Comparison of ENCODE assay signal across 16 cellular contexts in genomic region chr15:42100021-42100800, GRCh38. TPM values are rescaled to one million over a fixed set of nuclear protein-coding genes. Genes with fewer than 3 reads are reported as not detected.
A peak's percentile ranks its signal among the peaks of the same experiment; 100 is the strongest.
DNase-seq lines count a peak whose midpoint lies in the region; ATAC-seq, FAIRE-seq and TF ChIP-seq lines count a peak whose summit lies in the region.
"Had no signal": no experiment of that assay in that cellular context is flagged by ENCODE, and none has a peak within 500 bp of the region (broad histone marks: within the 10 kb centered on the region; RNA-seq: fewer than 3 reads in every experiment).

No MANE protein-coding gene starts in this region.

- ATAC-seq in GM12878 (no peak), HepG2 (peak; percentile 60), aorta (ENCODE audit: low FRiP score) (no peak), GM18511 (IDR thresholded peaks at IDR 0.05; ENCODE audit: unreplicated experiment) (no peak)

- TF ChIP-seq RAD21 in GM12878 (IDR thresholded peaks at IDR 0.05; ENCODE audit: insufficient read depth, low read depth, low read length) (no peak), HepG2 (CRISPR knock-in tag; IDR thresholded peaks at IDR 0.05) (no peak)

- H3K9ac ChIP-seq in GM12878 (ENCODE audit: control insufficient read depth, insufficient read depth, low read length) (no peak overlapping the region), HepG2 (ENCODE audit: insufficient read depth, low read depth, low read length) (no peak overlapping the region)
- H3K9ac ChIP-seq: parathyroid adenoma had no signal

- no TSS peak for BruUV-seq in GM12878 (replicated peaks; lab: Mats Ljungman, UMichigan)
- BruUV-seq in HepG2 (replicated peaks; lab: Mats Ljungman, UMichigan), result no TSS peak

- H3K9me2 ChIP-seq in hepatocyte (replicated peaks; ENCODE audit: insufficient read depth), result no peaks in the 10 kb centered on the region

- no peaks in the 10 kb centered on the region for H4K20me1 ChIP-seq in GM12878 (ENCODE audit: control insufficient read depth, insufficient read depth)
- no peaks in the 10 kb centered on the region for H4K20me1 ChIP-seq in HepG2 (ENCODE audit: insufficient read depth, low read length)
- H4K20me1 ChIP-seq in hepatocyte (ENCODE audit: insufficient read depth, poor library complexity, severe bottlenecking), result no peaks in the 10 kb centered on the region

- no peak for TF ChIP-seq POLR2A in GM12878 (IDR thresholded peaks at IDR 0.05; ENCODE audit: low read depth, low read length)
- no peak for TF ChIP-seq POLR2A in HepG2 (IDR thresholded peaks at IDR 0.05; ENCODE audit: insufficient read depth in 1 of 2, low read depth in 2 of 2, low read length in 2 of 2)

- H2AFZ ChIP-seq in GM12878 (ENCODE audit: control insufficient read depth, low read depth, low read length) (no peak overlapping the region), HepG2 (ENCODE audit: low read length) (peak overlapping the region; percentile 75), hepatocyte (no peak overlapping the region)
- H2AFZ ChIP-seq: parathyroid adenoma had no signal

- TF ChIP-seq EP300 in GM12878 (IDR thresholded peaks at IDR 0.05; ENCODE audit: borderline replicate concordance in 1 of 2, control insufficient read depth in 1 of 2, low read depth in 2 of 2, low read length in 2 of 2) (no peak), HepG2 (IDR thresholded peaks at IDR 0.05; ENCODE audit: low read depth in 2 of 2, low read length in 2 of 2) (no peak), HepG2 (CRISPR knock-in tag; IDR thresholded peaks at IDR 0.05; ENCODE audit: borderline replicate concordance) (no peak)

- H3K4me1 ChIP-seq in right atrium auricular region (no peaks in the 10 kb centered on the region), GM12878 (ENCODE audit: control insufficient read depth, insufficient read depth, low read length) (no peaks in the 10 kb centered on the region), HepG2 (ENCODE audit: insufficient read depth, low read length) (peaks cover 29% of the 10 kb centered on the region), aorta (ENCODE audit: control insufficient read depth in 1 of 2, insufficient read depth in 2 of 2, low read length in 2 of 2) (no peaks in the 10 kb centered on the region), hepatocyte (ENCODE audit: insufficient read depth) (no peaks in the 10 kb centered on the region)
- H3K4me1 ChIP-seq: parathyroid adenoma had no signal

- CTCF ChIA-PET in GM12878 (lab: Yijun Ruan, JAX) (no interaction called here), HepG2 (lab: Yijun Ruan, JAX; ENCODE audit: low intra/inter-chr PET ratio, low total read pairs) (no interaction called here)

- RAD21 ChIA-PET in GM12878 (lab: Charles Lee; ENCODE audit: unreplicated experiment), result interaction anchor here (0.5 kb wide), 1 partner anchor 39 kb away, joined by 3 read pairs; no protein-coding TSS in a partner anchor

- intact Hi-C loops in cardiac septum (cut with DNase I) (no loop called here), GM12878 (cut with micrococcal nuclease; ENCODE audit: unreplicated experiment) (no loop called here), HepG2 (cut with micrococcal nuclease; ENCODE audit: unreplicated experiment) (no loop called here), aorta (cut with DNase I) (no loop called here)

- TF ChIP-seq CTCF in right atrium auricular region (IDR thresholded peaks at IDR 0.05) (no peak), GM12878 (IDR thresholded peaks at IDR 0.05 in 2 of 3, conservative IDR thresholded peaks at IDR 0.05 in 1 of 3; ENCODE audit: control insufficient read depth in 2 of 3, extremely low read depth in 1 of 3, insufficient read depth in 1 of 3, low read depth in 3 of 3, low read length in 3 of 3) (no peak), HepG2 (CRISPR knock-in tag; IDR thresholded peaks at IDR 0.05) (no peak), hepatocyte (IDR thresholded peaks at IDR 0.05; ENCODE audit: poor library complexity) (no peak)

- H3K79me2 ChIP-seq in GM12878 (ENCODE audit: control insufficient read depth, insufficient read depth, low read length) (no peaks in the 10 kb centered on the region), HepG2 (ENCODE audit: insufficient read depth, low read length) (no peaks in the 10 kb centered on the region), hepatocyte (no peaks in the 10 kb centered on the region)
- H3K79me2 ChIP-seq: parathyroid adenoma had no signal

- H3K27me3 ChIP-seq in right atrium auricular region, result no peaks in the 10 kb centered on the region
- H3K27me3 ChIP-seq in GM12878 (replicated peaks in 1 of 2; ENCODE audit: control insufficient read depth in 2 of 2, insufficient read depth in 2 of 2, low read length in 1 of 2), result no peaks in the 10 kb centered on the region; a peak in 1 of 4 replicates
- peaks cover 1 to 12% of the 10 kb centered on the region in 2 experiments; a peak in 4 of 5 replicates for H3K27me3 ChIP-seq in HepG2 (ENCODE audit: control insufficient read depth in 1 of 2, insufficient read depth in 2 of 2, low read length in 2 of 2)
- H3K27me3 ChIP-seq in aorta (ENCODE audit: control insufficient read depth in 1 of 2, insufficient read depth in 2 of 2, low read length in 1 of 2), result no peaks in the 10 kb centered on the region
- no peaks in the 10 kb centered on the region for H3K27me3 ChIP-seq in hepatocyte

- 49% methylated on average over 8 of the region's 8 CpGs for WGBS in GM12878 (ENCODE audit: insufficient coverage, insufficient replicate concordance, low lambda C conversion rate, missing lambda C conversion rate)
- 17% methylated on average over 4 of the region's 8 CpGs for WGBS in HepG2 (ENCODE audit: low lambda C conversion rate)
- WGBS in aorta, 2 donors, result 85 to 88% methylated on average over 8 of the region's 8 CpGs
- WGBS in hepatocyte (ENCODE audit: low lambda C conversion rate, missing lambda C conversion rate), result 91% methylated on average over 8 of the region's 8 CpGs

- H3K9me3 ChIP-seq in right atrium auricular region (no peaks in the 10 kb centered on the region), GM12878 (replicated peaks; ENCODE audit: control insufficient read depth, insufficient read depth, low read length) (no peaks in the 10 kb centered on the region; the same call in 2 of the 3 replicates), HepG2 (ENCODE audit: low read length) (no peaks in the 10 kb centered on the region), aorta (ENCODE audit: control insufficient read depth, low read length) (no peaks in the 10 kb centered on the region), hepatocyte (ENCODE audit: low read depth) (no peaks in the 10 kb centered on the region)

- in situ Hi-C loops in GM12878 (cut with MboI), result no loop called here
- in situ Hi-C loops in HepG2 (cut with HindIII; ENCODE audit: extremely low pct_ligation_motif_present, low pct_unique_long_range_greater_than_20kb), result no loop called here

- H3K4me3 ChIP-seq in right atrium auricular region (no peak overlapping the region), GM12878 (no peak overlapping the region), HepG2 (replicated peaks in 1 of 3; ENCODE audit: insufficient read depth in 1 of 3, low read depth in 2 of 3, low read length in 3 of 3) (peak overlapping the region in 1 of 3 experiments; percentile 35; a peak in 2 of 6 replicates), aorta (ENCODE audit: low read length in 2 of 2) (no peak overlapping the region), hepatocyte (no peak overlapping the region)

- SMC1A ChIA-PET in GM12878 (lab: Charles Lee; ENCODE audit: uncharacterized antibody, unreplicated experiment), result no interaction called here

- H3K27ac ChIP-seq in right atrium auricular region (no peak overlapping the region), GM12878 (ENCODE audit: control insufficient read depth, insufficient read depth) (no peak overlapping the region), HepG2 (ENCODE audit: extremely low read length, insufficient read depth, low read length) (no peak overlapping the region), aorta (ENCODE audit: low read depth in 1 of 2, low read length in 2 of 2) (no peak overlapping the region), hepatocyte (no peak overlapping the region)
- H3K27ac ChIP-seq: parathyroid adenoma had no signal

- H3K36me3 ChIP-seq in right atrium auricular region (no peaks in the 10 kb centered on the region), GM12878 (ENCODE audit: control insufficient read depth in 2 of 2, insufficient read depth in 2 of 2, low read length in 1 of 2) (no peaks in the 10 kb centered on the region), HepG2 (replicated peaks in 1 of 2; ENCODE audit: control insufficient read depth in 1 of 2, insufficient read depth in 2 of 2, low read length in 2 of 2) (no peaks in the 10 kb centered on the region), aorta (ENCODE audit: control insufficient read depth in 1 of 2, insufficient read depth in 2 of 2, low read length in 1 of 2) (no peaks in the 10 kb centered on the region), hepatocyte (replicated peaks; ENCODE audit: insufficient read depth, low read depth) (no peaks in the 10 kb centered on the region)

- no peak for FAIRE-seq in GM12878 (lab: Jason Lieb, UNC)
- FAIRE-seq in HepG2 (lab: Jason Lieb, UNC), result no peak
- FAIRE-seq: TTC549 had no signal

- POLR2A ChIA-PET in GM12878 (lab: Charles Lee) (no interaction called here), HepG2 (lab: Yijun Ruan, JAX) (no interaction called here)

- H3K4me2 ChIP-seq in GM12878 (ENCODE audit: control insufficient read depth, insufficient read depth), result no peak overlapping the region
- peak overlapping the region; percentile 55 for H3K4me2 ChIP-seq in HepG2 (ENCODE audit: low read depth, low read length)
- H3K4me2 ChIP-seq in hepatocyte, result no peak overlapping the region

- DNase-seq in right atrium auricular region (ENCODE audit: low spot score) (peak; percentile 40), cardiac septum (ENCODE audit: low spot score) (no peak), GM12878 (ENCODE audit: low read depth, low spot score) (no peak), HepG2 (ENCODE audit: low spot score) (no peak), aorta (no peak), iPS-NIHi7 (ENCODE audit: extremely low spot score) (no peak), hepatocyte (ENCODE audit: low spot score) (no peak)
- DNase-seq: activated naive CD4-positive, alpha-beta T cell treated with Interleukin-2 at 50 U/mL for 16 hours; DMS79; H9; midbrain; NCI-H345; Right ventricle myocardium superior had no signal

RNA-seq across cellular contexts. Expression of gene PLA2G4D, which starts 5.8 kb away (rescaled TPM):
- total RNA-seq in right atrium auricular region, result not detected
- not detected for total RNA-seq in cardiac septum
- total RNA-seq in GM12878 (2013; cell fraction: nucleolus; rRNA removed), result not detected in 2 replicates
- not detected in 2 replicates for total RNA-seq in GM12878 (2014; rRNA removed)
- total RNA-seq in GM12878 (2014; rRNA removed; fragmentation: Illumina TruSeq; extraction: Trizol), result not detected in 2 replicates
- total RNA-seq in GM12878 (2021), result not detected in 2 replicates
- not detected for polyA plus RNA-seq in GM12878 (2011; ENCODE audit: low read depth)
- polyA plus RNA-seq in GM12878 (2011; rRNA removed), result 0.03 TPM in 1 of 2 replicates, not detected in the other
- 0.02 TPM in 1 of 2 replicates, not detected in the other for polyA plus RNA-seq in GM12878 (2011; cell fraction: cytosol; rRNA removed)
- polyA plus RNA-seq in GM12878 (2011; cell fraction: nucleus; rRNA removed), result 0.06 TPM in 1 of 2 replicates, not detected in the other
- polyA plus RNA-seq in GM12878 (2012), result not detected in 2 replicates
- polyA plus RNA-seq in GM12878 (2014; fragmentation: Illumina TruSeq; extraction: Trizol), result not detected in 2 replicates
- polyA plus RNA-seq in GM12878 (2014; fragmentation: Nextera tagmentation; extraction: Ambion mirVana), result not detected
- polyA plus RNA-seq in GM12878 (2014; rRNA removed), result 0.06 TPM in 1 of 2 replicates, not detected in the other
- not detected for polyA plus RNA-seq in GM12878 (2016; fragmentation: Nextera tagmentation; extraction: Ambion mirVana)
- not detected in 2 replicates for polyA minus RNA-seq in GM12878 (2011; rRNA and poly(A)+ RNA removed)
- polyA minus RNA-seq in GM12878 (2011; cell fraction: cytosol; rRNA and poly(A)+ RNA removed), result not detected in 2 replicates
- polyA minus RNA-seq in GM12878 (2011; cell fraction: nucleus; rRNA and poly(A)+ RNA removed), result not detected in 2 replicates
- total RNA-seq in HepG2 (2016; rRNA removed; fragmentation: Illumina TruSeq; extraction: Trizol), result 0.04 TPM in 1 of 2 replicates, not detected in the other
- total RNA-seq in HepG2 (2016; cell fraction: cytosol; rRNA removed; fragmentation: Illumina TruSeq; extraction: Trizol; ENCODE audit: low read depth), result not detected in 2 replicates
- total RNA-seq in HepG2 (2016; cell fraction: insoluble cytoplasmic fraction; rRNA removed; fragmentation: Illumina TruSeq; extraction: Trizol), result not detected in 2 replicates
- total RNA-seq in HepG2 (2016; cell fraction: membrane; rRNA removed; fragmentation: Illumina TruSeq; extraction: Trizol), result not detected in 2 replicates
- not detected in 2 replicates for total RNA-seq in HepG2 (2016; cell fraction: nucleus; rRNA removed; fragmentation: Illumina TruSeq; extraction: Trizol)
- polyA plus RNA-seq in HepG2 (2011; rRNA removed), result 0.21 and 0.29 TPM in 2 replicates
- 0.11 and 0.14 TPM in 2 replicates for polyA plus RNA-seq in HepG2 (2011; cell fraction: cytosol; rRNA removed)
- polyA plus RNA-seq in HepG2 (2011; cell fraction: nucleus; rRNA removed), result 0.78 and 1.4 TPM in 2 replicates
- polyA plus RNA-seq in HepG2 (2012), result 0.16 and 0.30 TPM in 2 replicates
- polyA plus RNA-seq in HepG2 (2016; cell fraction: cytosol; fragmentation: Illumina TruSeq; extraction: Trizol; ENCODE audit: low read depth), result not detected in 2 replicates
- polyA plus RNA-seq in HepG2 (2016; cell fraction: insoluble cytoplasmic fraction; fragmentation: Illumina TruSeq; extraction: Trizol; ENCODE audit: low read depth), result not detected in 2 replicates
- polyA plus RNA-seq in HepG2 (2016; cell fraction: membrane; fragmentation: Illumina TruSeq; extraction: Trizol; ENCODE audit: low read depth), result not detected in 2 replicates
- polyA plus RNA-seq in HepG2 (2016; cell fraction: nucleus; fragmentation: Illumina TruSeq; extraction: Trizol; ENCODE audit: insufficient read depth, low read depth), result 0.13 TPM in 1 of 2 replicates, not detected in the other
- polyA minus RNA-seq in HepG2 (2011; rRNA and poly(A)+ RNA removed; ENCODE audit: low replicate concordance), result 0.18 TPM in 1 of 2 replicates, not detected in the other
- not detected in 2 replicates for polyA minus RNA-seq in HepG2 (2011; cell fraction: cytosol; rRNA and poly(A)+ RNA removed)
- 0.13 TPM in 1 of 2 replicates, not detected in the other for polyA minus RNA-seq in HepG2 (2011; cell fraction: nucleus; rRNA and poly(A)+ RNA removed)
- not detected for total RNA-seq in aorta
- not detected for polyA plus RNA-seq in aorta
- 0.04 and 0.17 TPM in 2 replicates for total RNA-seq in hepatocyte
- polyA plus RNA-seq in hepatocyte, result 0.21 TPM in 1 of 2 replicates, not detected in the other
- total RNA-seq: Right ventricle myocardium superior had no signal

RNA-seq across cellular contexts. Expression of gene PLA2G4F, which starts 56.2 kb away (rescaled TPM):
- total RNA-seq in right atrium auricular region (1 to 10 TPM in 1 of 2 donors, under 1 TPM in 1; 0.35 to 3.0 TPM), cardiac septum (0.48 TPM), GM12878 (2014; rRNA removed) (not detected in 2 replicates), GM12878 (2014; rRNA removed; fragmentation: Illumina TruSeq; extraction: Trizol) (not detected in 2 replicates), GM12878 (2021) (0.05 TPM in 1 of 2 replicates, not detected in the other), HepG2 (2016; rRNA removed; fragmentation: Illumina TruSeq; extraction: Trizol) (not detected in 2 replicates), aorta (not detected), hepatocyte (0.96 and 1.1 TPM in 2 replicates)
- not detected in 2 replicates for total RNA-seq in GM12878 (2013; cell fraction: nucleolus; rRNA removed)
- not detected for polyA plus RNA-seq in GM12878 (2011; ENCODE audit: low read depth)
- polyA plus RNA-seq in GM12878 (2011; rRNA removed) (not detected in 2 replicates), GM12878 (2014; fragmentation: Illumina TruSeq; extraction: Trizol) (not detected in 2 replicates), GM12878 (2014; fragmentation: Nextera tagmentation; extraction: Ambion mirVana) (not detected), GM12878 (2014; rRNA removed) (not detected in 2 replicates), GM12878 (2016; fragmentation: Nextera tagmentation; extraction: Ambion mirVana) (not detected), HepG2 (2011; rRNA removed) (0.01 and 0.07 TPM in 2 replicates), aorta (1 to 10 TPM in 1 of 2 donors, not detected in 1; 1.5 TPM), hepatocyte (2.2 and 3.8 TPM in 2 replicates)
- not detected in 2 replicates for polyA plus RNA-seq in GM12878 (2011; cell fraction: cytosol; rRNA removed)
- polyA plus RNA-seq in GM12878 (2011; cell fraction: nucleus; rRNA removed), result not detected in 2 replicates
- polyA plus RNA-seq in GM12878 (2012), result not detected in 2 replicates
- not detected in 2 replicates for polyA minus RNA-seq in GM12878 (2011; rRNA and poly(A)+ RNA removed)
- polyA minus RNA-seq in GM12878 (2011; cell fraction: cytosol; rRNA and poly(A)+ RNA removed), result not detected in 2 replicates
- not detected in 2 replicates for polyA minus RNA-seq in GM12878 (2011; cell fraction: nucleus; rRNA and poly(A)+ RNA removed)
- not detected in 2 replicates for total RNA-seq in HepG2 (2016; cell fraction: cytosol; rRNA removed; fragmentation: Illumina TruSeq; extraction: Trizol; ENCODE audit: low read depth)
- not detected in 2 replicates for total RNA-seq in HepG2 (2016; cell fraction: insoluble cytoplasmic fraction; rRNA removed; fragmentation: Illumina TruSeq; extraction: Trizol)
- not detected in 2 replicates for total RNA-seq in HepG2 (2016; cell fraction: membrane; rRNA removed; fragmentation: Illumina TruSeq; extraction: Trizol)
- not detected in 2 replicates for total RNA-seq in HepG2 (2016; cell fraction: nucleus; rRNA removed; fragmentation: Illumina TruSeq; extraction: Trizol)
- not detected in 2 replicates for polyA plus RNA-seq in HepG2 (2011; cell fraction: cytosol; rRNA removed)
- polyA plus RNA-seq in HepG2 (2011; cell fraction: nucleus; rRNA removed), result not detected in 2 replicates
- not detected in 2 replicates for polyA plus RNA-seq in HepG2 (2012)
- polyA plus RNA-seq in HepG2 (2016; cell fraction: cytosol; fragmentation: Illumina TruSeq; extraction: Trizol; ENCODE audit: low read depth), result not detected in 2 replicates
- polyA plus RNA-seq in HepG2 (2016; cell fraction: insoluble cytoplasmic fraction; fragmentation: Illumina TruSeq; extraction: Trizol; ENCODE audit: low read depth), result not detected in 2 replicates
- polyA plus RNA-seq in HepG2 (2016; cell fraction: membrane; fragmentation: Illumina TruSeq; extraction: Trizol; ENCODE audit: low read depth), result not detected in 2 replicates
- polyA plus RNA-seq in HepG2 (2016; cell fraction: nucleus; fragmentation: Illumina TruSeq; extraction: Trizol; ENCODE audit: insufficient read depth, low read depth), result not detected in 2 replicates
- polyA minus RNA-seq in HepG2 (2011; rRNA and poly(A)+ RNA removed; ENCODE audit: low replicate concordance), result 0.16 TPM in 1 of 2 replicates, not detected in the other
- not detected in 2 replicates for polyA minus RNA-seq in HepG2 (2011; cell fraction: cytosol; rRNA and poly(A)+ RNA removed)
- polyA minus RNA-seq in HepG2 (2011; cell fraction: nucleus; rRNA and poly(A)+ RNA removed), result not detected in 2 replicates
- total RNA-seq: H9 had no signal
